In the genomic region with DNA sequence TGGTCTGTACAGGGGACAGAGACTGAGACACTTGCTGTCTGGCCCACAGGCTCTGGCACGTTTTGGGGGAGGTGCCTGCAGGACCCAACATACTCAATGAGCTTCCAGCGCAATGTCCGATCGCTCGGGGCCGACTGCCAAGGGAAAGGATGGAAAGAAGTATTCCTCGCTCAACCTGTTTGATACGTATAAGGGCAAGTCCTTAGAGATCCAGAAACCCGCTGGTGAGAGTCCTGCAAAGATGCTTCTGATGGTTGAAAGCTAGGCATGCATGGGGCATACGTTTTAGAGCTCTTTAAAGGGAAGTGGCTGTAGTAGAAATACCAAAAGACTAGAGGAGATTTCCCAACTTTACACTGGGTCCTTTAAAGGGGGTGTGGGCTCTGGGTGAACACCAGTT, we compare ENCODE assay signal across 9 cellular contexts. TPM values are rescaled to one million over a fixed set of nuclear protein-coding genes. Genes with fewer than 3 reads are reported as not detected.
DNase-seq lines count a peak whose midpoint lies in the region; ATAC-seq, FAIRE-seq and TF ChIP-seq lines count a peak whose summit lies in the region.
"Had no signal": no experiment of that assay in that cellular context is flagged by ENCODE, and none has a peak within 500 bp of the region (broad histone marks: within the 10 kb centered on the region; RNA-seq: fewer than 3 reads in every experiment).

No MANE protein-coding gene starts in this region.

- peak; percentile 86 to 91 for DNase-seq in AML-193 (lab: John Stamatoyannopoulos, UW)
- DNase-seq in Karpas-422 = peak; percentile 38
- no peak for DNase-seq in GM12878 (ENCODE audit: low read depth, low spot score)
- DNase-seq in central memory CD4-positive, alpha-beta T cell = no peak
- no peak for DNase-seq in NCI-H146 (lab: John Stamatoyannopoulos, UW)
- no peak for DNase-seq in HUDEP-2 (lab: John Stamatoyannopoulos, UW; ENCODE audit: unreplicated experiment in 76 of 76)
- no peak for DNase-seq in NCI-H748 treated with DMSO at 0.1 percent for 48 hours (lab: John Stamatoyannopoulos, UW)
- DNase-seq: nucleus accumbens had no signal

- peak overlapping the region; percentile 98 for H3K4me2 ChIP-seq in Karpas-422 (ENCODE audit: low read depth, low read length, poor library complexity, severe bottlenecking)
- H3K4me2 ChIP-seq in GM12878 (ENCODE audit: control insufficient read depth, insufficient read depth) = peak overlapping the region; percentile 74

- H3K36me3 ChIP-seq in Karpas-422 (ENCODE audit: insufficient read depth, low read length) (peaks cover 59% of the 10 kb centered on the region), GM12878 (ENCODE audit: control insufficient read depth in 2 of 2, insufficient read depth in 2 of 2, low read length in 1 of 2) (peaks cover 31 to 38% of the 10 kb centered on the region in 2 experiments), mucosa of stomach (ENCODE audit: control insufficient read depth, insufficient read depth, low read length) (peaks cover 17% of the 10 kb centered on the region)

- TF ChIP-seq RAD21 in GM12878 (IDR thresholded peaks at IDR 0.05; ENCODE audit: insufficient read depth, low read depth, low read length) = no peak

- H3K27ac ChIP-seq in Karpas-422 (ENCODE audit: low read length) = no peak overlapping the region
- no peak overlapping the region for H3K27ac ChIP-seq in GM12878 (ENCODE audit: control insufficient read depth, insufficient read depth)

- H4K20me1 ChIP-seq in Karpas-422 (ENCODE audit: insufficient read depth, low read depth, low read length) = peaks cover 39% of the 10 kb centered on the region
- peaks cover 4% of the 10 kb centered on the region; the same call in 1 of the 2 replicates for H4K20me1 ChIP-seq in GM12878 (ENCODE audit: control insufficient read depth, insufficient read depth)

- H3K79me2 ChIP-seq in Karpas-422 (ENCODE audit: low read length) = peaks cover 46% of the 10 kb centered on the region
- H3K79me2 ChIP-seq in GM12878 (ENCODE audit: control insufficient read depth, insufficient read depth, low read length) = peaks cover 39% of the 10 kb centered on the region

- no TSS peak for BruUV-seq in GM12878 (replicated peaks; lab: Mats Ljungman, UMichigan)

- SMC1A ChIA-PET in GM12878 (lab: Charles Lee; ENCODE audit: uncharacterized antibody, unreplicated experiment) = interaction anchor here (0.7 to 2.9 kb wide), 14 partner anchors 10 to 240 kb away, joined by 3 to 15 read pairs (median 3); a partner anchor contains a TSS

- TF ChIP-seq EP300 in GM12878 (IDR thresholded peaks at IDR 0.05; ENCODE audit: borderline replicate concordance in 1 of 2, control insufficient read depth in 1 of 2, low read depth in 2 of 2, low read length in 2 of 2) = no peak

- in situ Hi-C loops in GM12878 (cut with MboI) = no loop called here

- no peak overlapping the region for H2AFZ ChIP-seq in Karpas-422 (ENCODE audit: low read length)
- no peak overlapping the region for H2AFZ ChIP-seq in GM12878 (ENCODE audit: control insufficient read depth, low read depth, low read length)

- H3K4me3 ChIP-seq in Karpas-422 (ENCODE audit: low read length) (no peak overlapping the region), GM12878 (peak overlapping the region; percentile 86; the same call in 1 of the 2 replicates), mucosa of stomach (ENCODE audit: low read length) (no peak overlapping the region)

- intact Hi-C loops in GM12878 (cut with micrococcal nuclease; ENCODE audit: unreplicated experiment) = no loop called here

- H3K4me1 ChIP-seq in Karpas-422 (ENCODE audit: low read length) (peaks cover 21% of the 10 kb centered on the region), GM12878 (ENCODE audit: control insufficient read depth, insufficient read depth, low read length) (peaks cover 2% of the 10 kb centered on the region), mucosa of stomach (ENCODE audit: control insufficient read depth, insufficient read depth, low read length) (peaks cover 19% of the 10 kb centered on the region)

- RAD21 ChIA-PET in GM12878 (lab: Charles Lee; ENCODE audit: unreplicated experiment) = interaction anchor here (0.7 to 2.6 kb wide), 6 partner anchors 29 to 147 kb away, joined by 3 to 11 read pairs (median 4); a partner anchor contains a TSS

- 0 out of 2 replicates have a peak, but pooled peaks have one; percentile 15 for TF ChIP-seq POLR2A in GM12878 (IDR thresholded peaks at IDR 0.05; ENCODE audit: low read depth, low read length)

- CTCF ChIA-PET in GM12878 (lab: Yijun Ruan, JAX) = interaction anchor here (0.9 to 3.0 kb wide), 14 partner anchors 10 to 210 kb away, joined by 3 to 17 read pairs (median 4); a partner anchor contains a TSS

- TF ChIP-seq CTCF in GM12878 (IDR thresholded peaks at IDR 0.05 in 2 of 3, conservative IDR thresholded peaks at IDR 0.05 in 1 of 3; ENCODE audit: control insufficient read depth in 2 of 3, extremely low read depth in 1 of 3, insufficient read depth in 1 of 3, low read depth in 3 of 3, low read length in 3 of 3) = no peak

- H3K9me2 ChIP-seq in Karpas-422 (replicated peaks; ENCODE audit: insufficient read depth, low read length) = no peaks in the 10 kb centered on the region

- FAIRE-seq in GM12878 (lab: Jason Lieb, UNC) = no peak

- peak overlapping the region; percentile 100; the same call in 1 of the 2 replicates for H3K9ac ChIP-seq in Karpas-422 (ENCODE audit: low read length)
- H3K9ac ChIP-seq in GM12878 (ENCODE audit: control insufficient read depth, insufficient read depth, low read length) = peak overlapping the region; percentile 99; the same call in 1 of the 2 replicates
- peak overlapping the region; percentile 98 for H3K9ac ChIP-seq in mucosa of stomach (ENCODE audit: low read length)

- ATAC-seq in GM12878 = no peak

- H3K27me3 ChIP-seq in Karpas-422 (ENCODE audit: low read length) (no peaks in the 10 kb centered on the region), GM12878 (replicated peaks in 1 of 2; ENCODE audit: control insufficient read depth in 2 of 2, insufficient read depth in 2 of 2, low read length in 1 of 2) (no peaks in the 10 kb centered on the region), mucosa of stomach (ENCODE audit: control insufficient read depth, insufficient read depth, low read length) (no peaks in the 10 kb centered on the region)

- POLR2A ChIA-PET in GM12878 (lab: Charles Lee) = interaction anchor here (0.6 to 5.2 kb wide), 10 partner anchors 16 to 183 kb away, joined by 3 to 58 read pairs (median 3); a partner anchor contains a TSS

- WGBS in GM12878 (ENCODE audit: insufficient coverage, insufficient replicate concordance, low lambda C conversion rate, missing lambda C conversion rate) = 86% methylated on average over 10 of the region's 10 CpGs

- H3K9me3 ChIP-seq in Karpas-422 (ENCODE audit: low read length) (no peaks in the 10 kb centered on the region), GM12878 (replicated peaks; ENCODE audit: control insufficient read depth, insufficient read depth, low read length) (no peaks in the 10 kb centered on the region), mucosa of stomach (ENCODE audit: control insufficient read depth, low read length) (no peaks in the 10 kb centered on the region)

RNA-seq across cellular contexts. Expression of a gene that starts 2.2 kb away (rescaled TPM):
- total RNA-seq in Karpas-422 (2014; rRNA removed; shearing (Covaris generic); ENCODE audit: low replicate concordance) = 123 and 147 TPM in 2 replicates
- total RNA-seq in GM12878 (2013; cell fraction: nucleolus; rRNA removed) = 183 and 194 TPM in 2 replicates
- total RNA-seq in GM12878 (2014; rRNA removed) = 47.4 and 61.4 TPM in 2 replicates
- total RNA-seq in GM12878 (2014; rRNA removed; fragmentation: Illumina TruSeq; extraction: Trizol) = 37.9 and 44.0 TPM in 2 replicates
- total RNA-seq in GM12878 (2021) = 231 and 244 TPM in 2 replicates
- 60.4 TPM for polyA plus RNA-seq in GM12878 (2011; ENCODE audit: low read depth)
- polyA plus RNA-seq in GM12878 (2011; rRNA removed) = 19.5 and 30.9 TPM in 2 replicates
- 40.9 and 41.6 TPM in 2 replicates for polyA plus RNA-seq in GM12878 (2011; cell fraction: cytosol; rRNA removed)
- polyA plus RNA-seq in GM12878 (2011; cell fraction: nucleus; rRNA removed) = 213 and 263 TPM in 2 replicates
- 128 and 149 TPM in 2 replicates for polyA plus RNA-seq in GM12878 (2012)
- 58.9 and 95.9 TPM in 2 replicates for polyA plus RNA-seq in GM12878 (2014; fragmentation: Illumina TruSeq; extraction: Trizol)
- polyA plus RNA-seq in GM12878 (2014; fragmentation: Nextera tagmentation; extraction: Ambion mirVana) = 1 to 10 TPM in 1 of 2 experiments, under 1 TPM in 1; 0.40 to 2.3 TPM
- polyA plus RNA-seq in GM12878 (2014; rRNA removed) = 111 and 138 TPM in 2 replicates
- polyA plus RNA-seq in GM12878 (2016; fragmentation: Nextera tagmentation; extraction: Ambion mirVana) = 10 to 100 TPM; 61.1 to 65.4 TPM
- 14.7 and 36.0 TPM in 2 replicates for polyA minus RNA-seq in GM12878 (2011; rRNA and poly(A)+ RNA removed)
- polyA minus RNA-seq in GM12878 (2011; cell fraction: cytosol; rRNA and poly(A)+ RNA removed) = 47.2 and 58.9 TPM in 2 replicates
- 59.4 and 109 TPM in 2 replicates for polyA minus RNA-seq in GM12878 (2011; cell fraction: nucleus; rRNA and poly(A)+ RNA removed)

RNA-seq across cellular contexts. Expression of a gene that starts 7.6 kb away (rescaled TPM):
- total RNA-seq in Karpas-422 (2014; rRNA removed; shearing (Covaris generic); ENCODE audit: low replicate concordance) = 0.76 TPM in 1 of 2 replicates, not detected in the other
- 4.6 and 6.0 TPM in 2 replicates for total RNA-seq in GM12878 (2013; cell fraction: nucleolus; rRNA removed)
- total RNA-seq in GM12878 (2014; rRNA removed) (69.7 and 89.5 TPM in 2 replicates), GM12878 (2014; rRNA removed; fragmentation: Illumina TruSeq; extraction: Trizol) (161 and 163 TPM in 2 replicates), GM12878 (2021) (91.0 and 107 TPM in 2 replicates)
- polyA plus RNA-seq in GM12878 (2011; ENCODE audit: low read depth) = 396 TPM
- polyA plus RNA-seq in GM12878 (2011; rRNA removed) (1.9 and 4.2 TPM in 2 replicates), GM12878 (2014; fragmentation: Illumina TruSeq; extraction: Trizol) (240 and 348 TPM in 2 replicates), GM12878 (2014; fragmentation: Nextera tagmentation; extraction: Ambion mirVana) (100 to 1,000 TPM; 184 to 256 TPM), GM12878 (2014; rRNA removed) (81.0 and 85.3 TPM in 2 replicates), GM12878 (2016; fragmentation: Nextera tagmentation; extraction: Ambion mirVana) (100 to 1,000 TPM; 133 to 135 TPM)
- 2.2 and 2.3 TPM in 2 replicates for polyA plus RNA-seq in GM12878 (2011; cell fraction: cytosol; rRNA removed)
- 1.1 TPM in 2 replicates for polyA plus RNA-seq in GM12878 (2011; cell fraction: nucleus; rRNA removed)
- polyA plus RNA-seq in GM12878 (2012) = 132 and 162 TPM in 2 replicates
- polyA minus RNA-seq in GM12878 (2011; rRNA and poly(A)+ RNA removed) = 0.59 and 1.5 TPM in 2 replicates
- not detected in 2 replicates for polyA minus RNA-seq in GM12878 (2011; cell fraction: cytosol; rRNA and poly(A)+ RNA removed)
- polyA minus RNA-seq in GM12878 (2011; cell fraction: nucleus; rRNA and poly(A)+ RNA removed) = 0.57 and 0.85 TPM in 2 replicates

RNA-seq across cellular contexts. Expression of a gene that starts 29.8 kb away (rescaled TPM):
- total RNA-seq in Karpas-422 (2014; rRNA removed; shearing (Covaris generic); ENCODE audit: low replicate concordance) = 145 and 229 TPM in 2 replicates
- total RNA-seq in GM12878 (2013; cell fraction: nucleolus; rRNA removed) = 106 and 123 TPM in 2 replicates
- total RNA-seq in GM12878 (2014; rRNA removed) = 91.4 and 120 TPM in 2 replicates
- 43.3 and 50.0 TPM in 2 replicates for total RNA-seq in GM12878 (2014; rRNA removed; fragmentation: Illumina TruSeq; extraction: Trizol)
- total RNA-seq in GM12878 (2021) = 249 and 253 TPM in 2 replicates
- 155 TPM for polyA plus RNA-seq in GM12878 (2011; ENCODE audit: low read depth)
- polyA plus RNA-seq in GM12878 (2011; rRNA removed) = 34.2 and 51.1 TPM in 2 replicates
- polyA plus RNA-seq in GM12878 (2011; cell fraction: cytosol; rRNA removed) = 84.9 and 85.5 TPM in 2 replicates
- polyA plus RNA-seq in GM12878 (2011; cell fraction: nucleus; rRNA removed) = 305 and 365 TPM in 2 replicates
- 201 and 271 TPM in 2 replicates for polyA plus RNA-seq in GM12878 (2012)
- polyA plus RNA-seq in GM12878 (2014; fragmentation: Illumina TruSeq; extraction: Trizol) = 81.3 and 119 TPM in 2 replicates
- 10 to 100 TPM; 27.8 to 39.1 TPM for polyA plus RNA-seq in GM12878 (2014; fragmentation: Nextera tagmentation; extraction: Ambion mirVana)
- 115 and 134 TPM in 2 replicates for polyA plus RNA-seq in GM12878 (2014; rRNA removed)
- polyA plus RNA-seq in GM12878 (2016; fragmentation: Nextera tagmentation; extraction: Ambion mirVana) = 100 to 1,000 TPM in 1 of 2 experiments, 10 to 100 TPM in 1; 98.4 to 112 TPM
- polyA minus RNA-seq in GM12878 (2011; rRNA and poly(A)+ RNA removed) = 76.3 and 111 TPM in 2 replicates
- 88.9 and 90.3 TPM in 2 replicates for polyA minus RNA-seq in GM12878 (2011; cell fraction: cytosol; rRNA and poly(A)+ RNA removed)
- polyA minus RNA-seq in GM12878 (2011; cell fraction: nucleus; rRNA and poly(A)+ RNA removed) = 66.6 and 108 TPM in 2 replicates

RNA-seq across cellular contexts. Expression of a gene that starts 29.9 kb away (rescaled TPM):
- total RNA-seq in Karpas-422 (2014; rRNA removed; shearing (Covaris generic); ENCODE audit: low replicate concordance) = not detected in 2 replicates
- total RNA-seq in GM12878 (2013; cell fraction: nucleolus; rRNA removed) = 0.94 and 1.2 TPM in 2 replicates
- total RNA-seq in GM12878 (2014; rRNA removed) (11.2 and 13.1 TPM in 2 replicates), GM12878 (2014; rRNA removed; fragmentation: Illumina TruSeq; extraction: Trizol) (9.4 and 11.4 TPM in 2 replicates), GM12878 (2021) (20.2 and 21.0 TPM in 2 replicates)
- 19.9 TPM for polyA plus RNA-seq in GM12878 (2011; ENCODE audit: low read depth)
- polyA plus RNA-seq in GM12878 (2011; rRNA removed) (7.7 and 12.0 TPM in 2 replicates), GM12878 (2014; fragmentation: Illumina TruSeq; extraction: Trizol) (10.1 and 16.8 TPM in 2 replicates), GM12878 (2014; fragmentation: Nextera tagmentation; extraction: Ambion mirVana) (10 to 100 TPM; 31.2 to 42.3 TPM), GM12878 (2014; rRNA removed) (16.9 and 27.6 TPM in 2 replicates), GM12878 (2016; fragmentation: Nextera tagmentation; extraction: Ambion mirVana) (10 to 100 TPM in 1 of 2 experiments, 1 to 10 TPM in 1; 9.4 to 15.0 TPM)
- 22.0 and 25.1 TPM in 2 replicates for polyA plus RNA-seq in GM12878 (2011; cell fraction: cytosol; rRNA removed)
- polyA plus RNA-seq in GM12878 (2011; cell fraction: nucleus; rRNA removed) = 8.0 and 9.0 TPM in 2 replicates
- 19.6 and 22.4 TPM in 2 replicates for polyA plus RNA-seq in GM12878 (2012)
- polyA minus RNA-seq in GM12878 (2011; rRNA and poly(A)+ RNA removed) = 14.8 and 15.3 TPM in 2 replicates
- polyA minus RNA-seq in GM12878 (2011; cell fraction: cytosol; rRNA and poly(A)+ RNA removed) = 7.3 and 7.5 TPM in 2 replicates
- 2.5 and 3.0 TPM in 2 replicates for polyA minus RNA-seq in GM12878 (2011; cell fraction: nucleus; rRNA and poly(A)+ RNA removed)

RNA-seq across cellular contexts. Expression of a gene that starts 33.0 kb away (rescaled TPM):
- 6.7 and 7.6 TPM in 2 replicates for total RNA-seq in Karpas-422 (2014; rRNA removed; shearing (Covaris generic); ENCODE audit: low replicate concordance)
- 1.1 TPM in 1 of 2 replicates, not detected in the other for total RNA-seq in GM12878 (2013; cell fraction: nucleolus; rRNA removed)
- 4.4 and 6.1 TPM in 2 replicates for total RNA-seq in GM12878 (2014; rRNA removed)
- total RNA-seq in GM12878 (2014; rRNA removed; fragmentation: Illumina TruSeq; extraction: Trizol) = 4.0 and 4.6 TPM in 2 replicates
- total RNA-seq in GM12878 (2021) = 3.8 and 4.1 TPM in 2 replicates
- 4.9 TPM for polyA plus RNA-seq in GM12878 (2011; ENCODE audit: low read depth)
- 4.8 and 7.9 TPM in 2 replicates for polyA plus RNA-seq in GM12878 (2011; rRNA removed)
- polyA plus RNA-seq in GM12878 (2011; cell fraction: cytosol; rRNA removed) = 10.6 and 12.1 TPM in 2 replicates
- polyA plus RNA-seq in GM12878 (2011; cell fraction: nucleus; rRNA removed) = 5.7 and 8.1 TPM in 2 replicates
- 4.7 and 5.8 TPM in 2 replicates for polyA plus RNA-seq in GM12878 (2012)
- 5.2 and 8.2 TPM in 2 replicates for polyA plus RNA-seq in GM12878 (2014; fragmentation: Illumina TruSeq; extraction: Trizol)
- polyA plus RNA-seq in GM12878 (2014; fragmentation: Nextera tagmentation; extraction: Ambion mirVana) = 10 to 100 TPM; 11.8 to 14.1 TPM
- polyA plus RNA-seq in GM12878 (2014; rRNA removed) = 6.5 and 7.5 TPM in 2 replicates
- polyA plus RNA-seq in GM12878 (2016; fragmentation: Nextera tagmentation; extraction: Ambion mirVana) = 1 to 10 TPM; 5.6 to 6.6 TPM
- polyA minus RNA-seq in GM12878 (2011; rRNA and poly(A)+ RNA removed) = 4.4 and 4.7 TPM in 2 replicates
- polyA minus RNA-seq in GM12878 (2011; cell fraction: cytosol; rRNA and poly(A)+ RNA removed) = 1.1 and 1.9 TPM in 2 replicates
- 0.96 and 0.97 TPM in 2 replicates for polyA minus RNA-seq in GM12878 (2011; cell fraction: nucleus; rRNA and poly(A)+ RNA removed)

Comparison
In these comparisons a context has a peak if more than half of its experiments do, and no peak if none do; other contexts are left out.
1. DNase-seq: peak in AML-193 (2 of 2) and Karpas-422 (single experiment); none in GM12878 (single experiment), central memory CD4-positive, alpha-beta T cell (single experiment), NCI-H146 (single experiment), HUDEP-2 (0 of 76) and NCI-H748 treated with DMSO at 0.1 percent for 48 hours (single experiment).
2. Peak in every context shown above with its lines, with median percentiles within 50 percentile points of each other: H3K9ac ChIP-seq.